13 cellular contexts compared by ENCODE assay signal in the genomic region with DNA sequence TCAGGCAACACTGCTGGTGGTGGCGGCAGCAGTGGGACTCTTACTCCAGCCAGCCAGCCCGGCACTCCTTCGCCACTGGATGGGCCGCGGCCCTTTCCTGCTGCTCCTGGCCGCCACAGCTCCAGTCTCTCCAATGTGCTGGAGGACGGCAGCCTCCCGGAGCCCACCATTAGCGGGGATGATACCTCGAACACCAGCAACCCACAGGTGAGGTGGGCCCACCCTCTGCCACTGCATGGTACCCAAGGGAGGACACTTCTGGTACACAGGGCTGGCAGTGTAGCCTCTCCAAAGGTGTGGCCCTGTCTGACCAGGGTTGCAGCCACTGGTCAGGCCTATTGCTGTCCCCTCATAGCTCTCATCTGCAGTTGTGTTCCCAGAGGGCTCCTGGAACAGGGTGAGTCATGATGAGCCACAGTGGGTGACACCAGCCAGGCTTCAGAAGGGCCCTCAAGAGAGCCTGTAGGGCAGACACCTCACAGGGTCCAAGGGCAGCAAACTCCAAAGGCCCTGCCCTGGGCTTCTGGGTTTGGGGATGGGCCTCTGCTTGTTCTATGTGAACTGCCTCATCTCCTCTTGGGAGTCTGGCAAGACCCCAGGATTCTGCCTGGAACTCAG. TPM values are rescaled to one million over a fixed set of nuclear protein-coding genes. Genes with fewer than 3 reads are reported as not detected.
DNase-seq lines count a peak whose midpoint lies in the region; ATAC-seq, FAIRE-seq and TF ChIP-seq lines count a peak whose summit lies in the region.
"Had no signal": no experiment of that assay in that cellular context is flagged by ENCODE, and none has a peak within 500 bp of the region (broad histone marks: within the 10 kb centered on the region; RNA-seq: fewer than 3 reads in every experiment).

No MANE protein-coding gene starts in this region.

- no peak overlapping the region for H3K27ac ChIP-seq in CD4-positive, alpha-beta memory T cell (ENCODE audit: low read depth, low read length)
- H3K27ac ChIP-seq in adrenal gland (no peak overlapping the region), stomach (peak overlapping the region in 1 of 5 donors; percentile 2)
- H3K27ac ChIP-seq: breast epithelium, gastroesophageal sphincter had no signal

- TF ChIP-seq CTCF in adrenal gland (IDR thresholded peaks at IDR 0.05) (no peak), nephron progenitor cell (IDR thresholded peaks at IDR 0.05) (no peak), stomach (IDR thresholded peaks at IDR 0.05) (no peak)

- H3K36me3 Mint-ChIP-seq in CD4-positive, alpha-beta memory T cell, result peaks cover 22 to 60% of the 10 kb centered on the region in 2 donors
- no peaks in the 10 kb centered on the region for H3K36me3 Mint-ChIP-seq in nephron progenitor cell (ENCODE audit: low read depth)

- peaks cover 89% of the 10 kb centered on the region for H3K36me3 ChIP-seq in CD4-positive, alpha-beta memory T cell (ENCODE audit: insufficient read depth, low read length)
- H3K36me3 ChIP-seq in adrenal gland (replicated peaks in 1 of 2) (peaks cover 0 to 35% of the 10 kb centered on the region in 2 donors), stomach (peaks cover 73 to 100% (median 91%) of the 10 kb centered on the region in 4 donors)
- H3K36me3 ChIP-seq: MG63 had no signal

- TF ChIP-seq POLR2A in H54 (IDR thresholded peaks at IDR 0.05; ENCODE audit: low read depth, low read length), result no peak
- TF ChIP-seq POLR2A in adrenal gland (IDR thresholded peaks at IDR 0.05), result no peak
- no peak for TF ChIP-seq POLR2A in stomach (IDR thresholded peaks at IDR 0.05)

- no peak for ATAC-seq in GM21390 (IDR thresholded peaks at IDR 0.05; ENCODE audit: unreplicated experiment)
- ATAC-seq: gastroesophageal sphincter had no signal

- no peaks in the 10 kb centered on the region for H3K9me3 Mint-ChIP-seq in CD4-positive, alpha-beta memory T cell
- no peaks in the 10 kb centered on the region for H3K9me3 Mint-ChIP-seq in nephron progenitor cell
- H3K9me3 Mint-ChIP-seq: activated naive CD4-positive, alpha-beta T cell treated with anti-CD3 and anti-CD28 coated beads for 36 hours; endodermal cell had no signal

- no peak overlapping the region for H3K4me3 ChIP-seq in CD4-positive, alpha-beta memory T cell (ENCODE audit: low read length in 2 of 2)
- H3K4me3 ChIP-seq in adrenal gland (no peak overlapping the region), stomach (no peak overlapping the region)
- H3K4me3 ChIP-seq: breast epithelium, gastroesophageal sphincter, MG63 had no signal

- H3K27me3 Mint-ChIP-seq in CD4-positive, alpha-beta memory T cell, result no peaks in the 10 kb centered on the region
- H3K27me3 Mint-ChIP-seq in nephron progenitor cell (ENCODE audit: low read depth, poor library complexity), result peaks cover 3% of the 10 kb centered on the region

- POLR2A ChIA-PET in CD4-positive, alpha-beta memory T cell (lab: Charles Lee; ENCODE audit: partially characterized antibody), result interaction anchor here (4.5 kb wide), 1 partner anchor 19 kb away, joined by 34 read pairs; a partner anchor contains a TSS

- WGBS in adrenal gland, 4 donors, result 96 to 100% (median 98%) methylated on average over 5 to 10 of the region's 10 CpGs; no CpG with 5 or more reads in 1 of the 4 donors
- 90 to 98% (median 98%) methylated on average over 7 to 10 of the region's 10 CpGs for WGBS in stomach, 5 donors

- peaks cover 9 to 22% (median 16%) of the 10 kb centered on the region in 4 donors for H3K4me1 Mint-ChIP-seq in CD4-positive, alpha-beta memory T cell
- H3K4me1 Mint-ChIP-seq in nephron progenitor cell, result peaks cover 15% of the 10 kb centered on the region

- FAIRE-seq in H54 (lab: Jason Lieb, UNC), result no peak
- FAIRE-seq: keratinocyte had no signal

- no peaks in the 10 kb centered on the region for H3K27me3 ChIP-seq in CD4-positive, alpha-beta memory T cell (ENCODE audit: insufficient read depth, low read length)
- no peaks in the 10 kb centered on the region for H3K27me3 ChIP-seq in adrenal gland
- no peaks in the 10 kb centered on the region for H3K27me3 ChIP-seq in stomach
- H3K27me3 ChIP-seq: breast epithelium, gastroesophageal sphincter, MG63 had no signal

- CTCF ChIA-PET in CD4-positive, alpha-beta memory T cell (lab: Charles Lee; ENCODE audit: partially characterized antibody), result interaction anchor here (0.8 to 3.9 kb wide), 4 partner anchors 18 to 133 kb away, joined by 3 to 33 read pairs (median 10); no protein-coding TSS in a partner anchor

- H3K9me3 ChIP-seq in CD4-positive, alpha-beta memory T cell (ENCODE audit: control insufficient read depth in 1 of 2, low read length in 2 of 2), result no peaks in the 10 kb centered on the region
- H3K9me3 ChIP-seq in adrenal gland (replicated peaks in 1 of 3), result no peaks in the 10 kb centered on the region
- no peaks in the 10 kb centered on the region for H3K9me3 ChIP-seq in stomach
- H3K9me3 ChIP-seq: breast epithelium, gastroesophageal sphincter, MG63 had no signal

- H3K4me1 ChIP-seq in CD4-positive, alpha-beta memory T cell (ENCODE audit: insufficient read depth, low read length), result peaks cover 23% of the 10 kb centered on the region
- H3K4me1 ChIP-seq in adrenal gland (replicated peaks in 1 of 2) (peaks cover 0 to 8% of the 10 kb centered on the region in 2 donors), stomach (peaks cover 0 to 9% (median 8%) of the 10 kb centered on the region in 4 donors)
- H3K4me1 ChIP-seq: breast epithelium had no signal

- no peak overlapping the region for H3K4me3 Mint-ChIP-seq in CD4-positive, alpha-beta memory T cell
- no peak overlapping the region for H3K4me3 Mint-ChIP-seq in nephron progenitor cell
- H3K4me3 Mint-ChIP-seq: activated naive CD4-positive, alpha-beta T cell treated with anti-CD3 and anti-CD28 coated beads for 36 hours; endodermal cell had no signal

- no peak for TF ChIP-seq EP300 in stomach (IDR thresholded peaks at IDR 0.05)

- intact Hi-C loops in CD4-positive, alpha-beta memory T cell (cut with micrococcal nuclease), result loop anchor here (10.0 kb wide), 1 partner anchor 324 kb away; no protein-coding TSS in a partner anchor
- intact Hi-C loops in adrenal gland (cut with DNase I) (loop anchor here (10.0 kb wide), 2 partner anchors 296 to 324 kb away; a partner anchor contains a TSS), stomach (cut with DNase I; ENCODE audit: low total_unique reads) (no loop called here)

- no peak for DNase-seq in CD4-positive, alpha-beta memory T cell
- DNase-seq in H54 (ENCODE audit: insufficient read length, low spot score), result peak; percentile 81
- DNase-seq in adrenal gland, result peak in 5 of 7 donors; percentile 55 to 73 (median 62)
- no peak for DNase-seq in nephron progenitor cell
- DNase-seq in stomach, result no peak
- no peak for DNase-seq in NCI-H1930 (lab: John Stamatoyannopoulos, UW)
- DNase-seq: activated naive CD4-positive, alpha-beta T cell treated with anti-CD3 and anti-CD28 coated beads for 36 hours; endodermal cell; MG63 had no signal

- H3K27ac Mint-ChIP-seq in CD4-positive, alpha-beta memory T cell, result peak overlapping the region in 4 of 7 donors; percentile 35 to 52 (median 42)
- H3K27ac Mint-ChIP-seq in nephron progenitor cell, result peak overlapping the region; percentile 25
- H3K27ac Mint-ChIP-seq: activated naive CD4-positive, alpha-beta T cell treated with anti-CD3 and anti-CD28 coated beads for 36 hours; endodermal cell had no signal

RNA-seq across cellular contexts. Expression of a gene that starts 20.8 kb away (rescaled TPM):
- 100 to 1,000 TPM; 144 to 147 TPM for total RNA-seq in CD4-positive, alpha-beta memory T cell
- 10 to 100 TPM in 1 of 2 donors, 1 to 10 TPM in 1; 4.5 to 16.0 TPM for polyA plus RNA-seq in CD4-positive, alpha-beta memory T cell
- total RNA-seq in adrenal gland, result 10 to 100 TPM; 17.5 to 47.1 (median 29.0) TPM
- 100 to 1,000 TPM in 1 of 3 donors, 10 to 100 TPM in 2; 20.8 to 154 (median 71.6) TPM for polyA plus RNA-seq in adrenal gland
- 100 to 1,000 TPM in 4 of 5 donors, 10 to 100 TPM in 1; 50.9 to 653 (median 247) TPM for total RNA-seq in stomach
- polyA plus RNA-seq in stomach, result 100 to 1,000 TPM in 1 of 3 donors, 10 to 100 TPM in 2; 35.0 to 193 (median 49.2) TPM

RNA-seq across cellular contexts. Expression of a gene that starts 23.8 kb away (rescaled TPM):
- total RNA-seq in CD4-positive, alpha-beta memory T cell, result 10 to 100 TPM; 59.3 to 59.4 TPM
- 100 to 1,000 TPM in 1 of 2 donors, 10 to 100 TPM in 1; 86.5 to 102 TPM for polyA plus RNA-seq in CD4-positive, alpha-beta memory T cell
- 10 to 100 TPM; 33.2 to 77.0 (median 65.9) TPM for total RNA-seq in adrenal gland
- polyA plus RNA-seq in adrenal gland, result 100 to 1,000 TPM in 2 of 3 donors, 10 to 100 TPM in 1; 72.0 to 145 (median 122) TPM
- total RNA-seq in stomach, result 10 to 100 TPM in 4 of 5 donors, 1 to 10 TPM in 1; 2.9 to 55.3 (median 38.4) TPM
- polyA plus RNA-seq in stomach, result 10 to 100 TPM; 84.2 to 88.7 (median 84.5) TPM

Comparison
In these comparisons a context has a peak if more than half of its experiments do, and no peak if none do; other contexts are left out.
1. DNase-seq: peak in H54 (single experiment) and adrenal gland (5 of 7); none in CD4-positive, alpha-beta memory T cell (0 of 5), nephron progenitor cell (single experiment), stomach (single experiment) and NCI-H1930 (0 of 2).